In the genomic region with DNA sequence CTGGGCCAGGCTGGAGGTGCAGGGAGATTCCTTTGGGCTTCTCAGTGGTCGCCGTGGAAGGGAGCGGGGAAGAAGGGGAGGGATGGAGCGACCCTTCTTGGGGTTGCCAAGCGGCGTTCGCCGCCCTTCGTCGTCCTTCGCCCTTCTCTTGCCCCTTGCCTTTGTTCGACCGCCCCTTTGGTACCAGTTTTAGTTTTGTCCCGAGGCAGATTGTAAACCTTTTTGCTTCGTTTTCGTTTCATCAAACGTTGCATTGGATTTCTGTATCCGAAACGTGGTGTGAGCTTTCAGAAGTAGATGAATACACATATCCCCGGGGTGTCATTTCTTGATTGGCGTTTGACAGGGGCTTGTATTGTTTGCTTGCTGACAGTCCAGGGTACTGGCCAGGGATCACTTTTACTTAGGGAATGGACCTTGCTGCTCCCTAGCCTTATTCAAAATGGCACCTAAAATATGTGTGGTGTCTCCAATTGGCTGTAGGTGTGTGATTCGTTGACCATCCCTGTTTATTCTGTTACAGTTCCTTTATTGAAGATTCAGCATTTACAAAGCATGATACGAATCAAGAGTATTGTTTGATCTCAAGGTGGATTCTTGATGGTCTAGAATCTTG, we compare ENCODE assay signal across 7 cellular contexts. TPM values are rescaled to one million over a fixed set of nuclear protein-coding genes. Genes with fewer than 3 reads are reported as not detected.
DNase-seq lines count a peak whose midpoint lies in the region; ATAC-seq, FAIRE-seq and TF ChIP-seq lines count a peak whose summit lies in the region.

No MANE protein-coding gene starts in this region.

- H3K27me3 ChIP-seq in sigmoid colon: no peaks in the 10 kb centered on the region

- peak overlapping the region; percentile 92 for H3K4me3 Mint-ChIP-seq in activated CD8-positive, alpha-beta T cell treated with anti-CD3 and anti-CD28 coated beads for 36 hours

- peak overlapping the region; percentile 89 to 96 (median 95) for H3K4me3 ChIP-seq in sigmoid colon

- POLR2A ChIA-PET in activated CD8-positive, alpha-beta T cell treated with anti-CD3 and anti-CD28 coated beads for 36 hours (lab: Charles Lee): interaction anchor here (0.9 to 2.1 kb wide), 3 partner anchors 23 to 109 kb away, joined by 4 to 10 read pairs (median 5); a partner anchor contains a TSS

- H3K36me3 Mint-ChIP-seq in activated CD8-positive, alpha-beta T cell treated with anti-CD3 and anti-CD28 coated beads for 36 hours (ENCODE audit: low read depth): peaks cover 22% of the 10 kb centered on the region

- H3K36me3 ChIP-seq in sigmoid colon: peaks cover 0 to 14% (median 5%) of the 10 kb centered on the region in 4 donors

- no peak for FAIRE-seq in HTR-8/SVneo (lab: Jason Lieb, UNC)

- DNase-seq in G401 (ENCODE audit: low spot score): peak; percentile 12
- DNase-seq in HT-29 (ENCODE audit: low spot score): peak; percentile 33
- peak; percentile 10 for DNase-seq in activated CD8-positive, alpha-beta T cell treated with anti-CD3 and anti-CD28 coated beads for 36 hours
- peak; percentile 25 for DNase-seq in glomerular visceral epithelial cell (ENCODE audit: extremely low spot score)
- no peak for DNase-seq in sigmoid colon
- DNase-seq in HTR-8/SVneo (ENCODE audit: insufficient read length, low spot score): no peak

- H3K27ac ChIP-seq in sigmoid colon: peak overlapping the region; percentile 86 to 90 (median 88)

- no peak for ATAC-seq in activated CD8-positive, alpha-beta T cell treated with anti-CD3 and anti-CD28 coated beads for 36 hours
- no peak for ATAC-seq in GM18909 (IDR thresholded peaks at IDR 0.05; ENCODE audit: poor library complexity, unreplicated experiment)

- CTCF ChIA-PET in activated CD8-positive, alpha-beta T cell treated with anti-CD3 and anti-CD28 coated beads for 36 hours (lab: Charles Lee): no interaction called here

- no peak for TF ChIP-seq POLR2A in sigmoid colon (IDR thresholded peaks at IDR 0.05)

- TF ChIP-seq CTCF in activated CD8-positive, alpha-beta T cell treated with anti-CD3 and anti-CD28 coated beads for 36 hours (IDR thresholded peaks at IDR 0.05): no peak
- no peak for TF ChIP-seq CTCF in sigmoid colon (IDR thresholded peaks at IDR 0.05)

- no peaks in the 10 kb centered on the region for H3K9me3 ChIP-seq in sigmoid colon

- peak overlapping the region; percentile 95 for H3K27ac Mint-ChIP-seq in activated CD8-positive, alpha-beta T cell treated with anti-CD3 and anti-CD28 coated beads for 36 hours

- in situ Hi-C loops in G401 (cut with HindIII; ENCODE audit: low sequenced_read_pairs): no loop called here

- peaks cover 0 to 27% (median 21%) of the 10 kb centered on the region in 4 donors for H3K4me1 ChIP-seq in sigmoid colon

- H3K27me3 Mint-ChIP-seq in activated CD8-positive, alpha-beta T cell treated with anti-CD3 and anti-CD28 coated beads for 36 hours: no peaks in the 10 kb centered on the region

- intact Hi-C loops in activated CD8-positive, alpha-beta T cell treated with anti-CD3 and anti-CD28 coated beads for 36 hours (cut with micrococcal nuclease): loop anchor here (2.0 kb wide), 1 partner anchor 62 kb away; no protein-coding TSS in a partner anchor
- intact Hi-C loops in sigmoid colon (cut with DNase I): no loop called here

- peaks cover 25% of the 10 kb centered on the region for H3K4me1 Mint-ChIP-seq in activated CD8-positive, alpha-beta T cell treated with anti-CD3 and anti-CD28 coated beads for 36 hours (ENCODE audit: low read depth)

- no peak for TF ChIP-seq EP300 in sigmoid colon (IDR thresholded peaks at IDR 0.05)

- WGBS in sigmoid colon, 2 donors: 2 to 3% methylated on average over 23 of the region's 23 CpGs

- no peaks in the 10 kb centered on the region for H3K9me3 Mint-ChIP-seq in activated CD8-positive, alpha-beta T cell treated with anti-CD3 and anti-CD28 coated beads for 36 hours

RNA-seq across cellular contexts. Expression of a gene that starts 0.8 kb away (rescaled TPM):
- 13.2 and 28.7 TPM in 2 replicates for total RNA-seq in G401 (2014; rRNA removed; shearing (Covaris generic))
- total RNA-seq in HT-29 (2014; rRNA removed; shearing (Covaris generic)): 12.3 and 13.6 TPM in 2 replicates
- 10 to 100 TPM; 94.6 to 96.2 TPM for total RNA-seq in activated CD8-positive, alpha-beta T cell treated with anti-CD3 and anti-CD28 coated beads for 36 hours
- total RNA-seq in sigmoid colon: 10 to 100 TPM; 27.8 to 40.7 (median 31.0) TPM
- polyA plus RNA-seq in sigmoid colon: 10 to 100 TPM; 11.4 to 26.1 (median 17.3) TPM

Comparison
In these comparisons a context has a peak if more than half of its experiments do, and no peak if none do; other contexts are left out.
1. DNase-seq: peak in G401 (single experiment), HT-29 (single experiment), activated CD8-positive, alpha-beta T cell treated with anti-CD3 and anti-CD28 coated beads for 36 hours (single experiment) and glomerular visceral epithelial cell (single experiment); none in sigmoid colon (single experiment) and HTR-8/SVneo (single experiment).